Comparison of ENCODE assay signal across 15 cellular contexts in the genomic region with DNA sequence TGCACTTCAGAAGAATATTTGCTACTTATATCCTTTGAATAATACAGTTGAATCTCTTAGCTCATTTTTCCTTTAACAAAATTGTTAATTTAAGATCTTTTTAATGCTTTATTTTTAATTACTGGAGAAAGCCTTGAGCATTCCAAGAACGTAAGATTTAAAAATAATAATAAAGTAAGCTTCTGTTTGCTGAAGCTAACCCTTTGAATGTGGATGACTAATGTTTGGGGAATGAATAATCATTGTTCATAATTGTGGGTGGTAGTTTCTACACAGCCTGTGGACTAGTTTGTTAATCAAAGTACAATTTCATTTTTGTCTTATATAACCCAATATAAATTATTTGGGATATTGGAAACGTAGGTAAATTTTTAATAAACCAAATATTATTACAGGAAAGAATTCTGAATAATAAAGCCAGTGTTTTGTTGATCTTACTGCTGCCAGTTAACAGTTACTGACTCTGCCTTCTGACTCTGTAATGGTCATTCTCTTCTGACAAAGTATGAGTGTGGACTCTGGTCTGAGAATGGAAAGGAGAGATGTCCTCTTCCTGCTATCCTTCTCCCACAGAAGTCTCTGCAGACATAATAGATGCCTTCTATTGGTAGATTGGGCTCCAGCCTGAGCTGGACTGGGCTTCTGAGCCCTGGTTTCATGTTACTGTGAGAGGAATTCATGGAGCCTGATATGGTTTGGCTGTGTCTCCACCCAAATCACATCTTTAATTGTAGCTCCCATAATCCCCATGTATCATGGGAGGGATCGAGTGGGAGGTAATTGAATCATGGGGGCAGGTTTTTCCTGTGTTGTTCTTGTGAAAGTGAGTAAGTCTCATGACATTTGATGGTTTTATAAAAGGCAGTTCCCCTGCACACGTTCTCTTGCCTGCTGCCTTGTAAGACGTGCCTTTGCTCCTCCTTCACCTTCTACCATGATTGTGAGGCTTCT.
DNase-seq lines count a peak whose midpoint lies in the region; ATAC-seq and TF ChIP-seq lines count a peak whose summit lies in the region.
"Had no signal": no experiment of that assay in that cellular context is flagged by ENCODE, and none has a peak within 500 bp of the region (broad histone marks: within the 10 kb centered on the region; RNA-seq: fewer than 3 reads in every experiment).

No MANE protein-coding gene starts in this region.

- peak overlapping the region; percentile 42; the same call in 1 of the 2 replicates for H3K27ac ChIP-seq in Panc1 (ENCODE audit: low read length)
- peak overlapping the region; percentile 32 for H3K27ac ChIP-seq in smooth muscle cell (ENCODE audit: low read depth)
- H3K27ac ChIP-seq: BLaER1 had no signal

- H3K9me3 ChIP-seq in Panc1 (ENCODE audit: control insufficient read depth, insufficient read depth, low read depth, low read length) (peaks cover 5% of the 10 kb centered on the region; the same call in 1 of the 2 replicates), smooth muscle cell (replicated peaks; ENCODE audit: low read depth) (no peaks in the 10 kb centered on the region)
- H3K9me3 ChIP-seq: BLaER1, stomach had no signal

- no peaks in the 10 kb centered on the region for H3K27me3 Mint-ChIP-seq in activated naive CD8-positive, alpha-beta T cell
- no peaks in the 10 kb centered on the region for H3K27me3 Mint-ChIP-seq in activated naive CD8-positive, alpha-beta T cell treated with anti-CD3 and anti-CD28 coated beads, Interleukin-2, amount 50 U/mL, for 24 hours

- no peaks in the 10 kb centered on the region for H3F3A ChIP-seq in smooth muscle cell (ENCODE audit: low read depth)

- CTCF ChIA-PET in Panc1 (lab: Charles Lee), result no interaction called here

- TF ChIP-seq CTCF in Panc1 (IDR thresholded peaks at IDR 0.05) (no peak), smooth muscle cell (IDR thresholded peaks at IDR 0.05; ENCODE audit: borderline replicate concordance, insufficient read depth, poor library complexity, severe bottlenecking) (no peak)

- no peaks in the 10 kb centered on the region for H3K27me3 ChIP-seq in Panc1 (ENCODE audit: control insufficient read depth, insufficient read depth, low read length)
- H3K27me3 ChIP-seq in smooth muscle cell (ENCODE audit: low read depth), result no peaks in the 10 kb centered on the region
- H3K27me3 ChIP-seq: BLaER1, stomach had no signal

- H3K27ac Mint-ChIP-seq in activated naive CD8-positive, alpha-beta T cell, result peak overlapping the region; percentile 30
- no peak overlapping the region for H3K27ac Mint-ChIP-seq in activated naive CD8-positive, alpha-beta T cell treated with anti-CD3 and anti-CD28 coated beads, Interleukin-2, amount 50 U/mL, for 24 hours

- WGBS in smooth muscle cell (ENCODE audit: low lambda C conversion rate), result 68% methylated on average over 5 of the region's 5 CpGs

- H3K4me1 Mint-ChIP-seq in activated naive CD8-positive, alpha-beta T cell (ENCODE audit: low read depth), result peaks cover 19% of the 10 kb centered on the region
- H3K4me1 Mint-ChIP-seq in activated naive CD8-positive, alpha-beta T cell treated with anti-CD3 and anti-CD28 coated beads, Interleukin-2, amount 50 U/mL, for 24 hours, result peaks cover 24% of the 10 kb centered on the region

- BruUV-seq in Panc1 (replicated peaks; lab: Mats Ljungman, UMichigan), result no TSS peak

- no peaks in the 10 kb centered on the region for H3K79me2 ChIP-seq in smooth muscle cell (ENCODE audit: low read depth)

- H2AFZ ChIP-seq in smooth muscle cell (ENCODE audit: low read depth), result no peak overlapping the region

- ATAC-seq in activated naive CD8-positive, alpha-beta T cell treated with anti-CD3 and anti-CD28 coated beads, Interleukin-2, amount 50 U/mL, for 24 hours, result no peak
- ATAC-seq in Panc1 (peak; percentile 90), esophagus mucosa (peak; percentile 61)

- H3K36me3 ChIP-seq in Panc1 (ENCODE audit: control insufficient read depth, insufficient read depth, low read length) (no peaks in the 10 kb centered on the region), smooth muscle cell (ENCODE audit: low read depth) (no peaks in the 10 kb centered on the region)
- H3K36me3 ChIP-seq: BLaER1, stomach had no signal

- no peaks in the 10 kb centered on the region for H4K20me1 ChIP-seq in smooth muscle cell (ENCODE audit: low read depth)
- H4K20me1 ChIP-seq: BLaER1 had no signal

- no peak overlapping the region for H3K9ac ChIP-seq in smooth muscle cell (ENCODE audit: low read depth)
- H3K9ac ChIP-seq: BLaER1 had no signal

- peaks cover 2% of the 10 kb centered on the region for H3K36me3 Mint-ChIP-seq in activated naive CD8-positive, alpha-beta T cell
- peaks cover 11% of the 10 kb centered on the region for H3K36me3 Mint-ChIP-seq in activated naive CD8-positive, alpha-beta T cell treated with anti-CD3 and anti-CD28 coated beads, Interleukin-2, amount 50 U/mL, for 24 hours (ENCODE audit: low read depth)

- in situ Hi-C loops in Panc1 (cut with HindIII; ENCODE audit: low pct_unique_long_range_greater_than_20kb, low sequenced_read_pairs), result no loop called here

- peaks cover 14% of the 10 kb centered on the region for H3K9me3 Mint-ChIP-seq in activated naive CD8-positive, alpha-beta T cell (ENCODE audit: low read depth)
- peaks cover 19% of the 10 kb centered on the region for H3K9me3 Mint-ChIP-seq in activated naive CD8-positive, alpha-beta T cell treated with anti-CD3 and anti-CD28 coated beads, Interleukin-2, amount 50 U/mL, for 24 hours

- POLR2A ChIA-PET in Panc1 (lab: Charles Lee), result no interaction called here

- H3K4me3 ChIP-seq in Panc1 (ENCODE audit: low read depth in 2 of 2, low read length in 2 of 2) (no peak overlapping the region), smooth muscle cell (no peak overlapping the region)
- H3K4me3 ChIP-seq: BLaER1, stomach had no signal

- intact Hi-C loops in Panc1 (cut with micrococcal nuclease; ENCODE audit: unreplicated experiment), result no loop called here

- H3K4me2 ChIP-seq in smooth muscle cell, result peak overlapping the region; percentile 65
- H3K4me2 ChIP-seq: BLaER1 had no signal

- H3K4me1 ChIP-seq in Panc1 (ENCODE audit: control insufficient read depth, insufficient read depth, low read length) (no peaks in the 10 kb centered on the region; the same call in 1 of the 2 replicates), smooth muscle cell (ENCODE audit: low read depth) (peaks cover 4% of the 10 kb centered on the region)
- H3K4me1 ChIP-seq: BLaER1 had no signal

- no peak overlapping the region for H3K4me3 Mint-ChIP-seq in activated naive CD8-positive, alpha-beta T cell
- H3K4me3 Mint-ChIP-seq in activated naive CD8-positive, alpha-beta T cell treated with anti-CD3 and anti-CD28 coated beads, Interleukin-2, amount 50 U/mL, for 24 hours, result no peak overlapping the region

- DNase-seq in activated naive CD8-positive, alpha-beta T cell treated with anti-CD3 and anti-CD28 coated beads, Interleukin-2, amount 50 U/mL, for 24 hours, result no peak
- DNase-seq in Panc1 (ENCODE audit: low read depth, low spot score) (no peak), smooth muscle cell (lab: John Stamatoyannopoulos, UW; ENCODE audit: unreplicated experiment) (no peak), NCI-H2029 (lab: John Stamatoyannopoulos, UW) (no peak), NCI-H187 (lab: John Stamatoyannopoulos, UW) (no peak)
- no peak for DNase-seq in effector CD8-positive, alpha-beta T cell (lab: John Stamatoyannopoulos, UW)
- DNase-seq: activated CD4-positive, alpha-beta T cell treated with anti-CD3 and anti-CD28 coated beads, Interleukin-2, amount 50 U/mL, for 1 hour; amygdala; H7; left cardiac atrium; NCI-H524 treated with DMSO at 0.1 percent for 48 hours; stomach had no signal
